ENCODE assay signal across 34 cellular contexts in the genomic region with DNA sequence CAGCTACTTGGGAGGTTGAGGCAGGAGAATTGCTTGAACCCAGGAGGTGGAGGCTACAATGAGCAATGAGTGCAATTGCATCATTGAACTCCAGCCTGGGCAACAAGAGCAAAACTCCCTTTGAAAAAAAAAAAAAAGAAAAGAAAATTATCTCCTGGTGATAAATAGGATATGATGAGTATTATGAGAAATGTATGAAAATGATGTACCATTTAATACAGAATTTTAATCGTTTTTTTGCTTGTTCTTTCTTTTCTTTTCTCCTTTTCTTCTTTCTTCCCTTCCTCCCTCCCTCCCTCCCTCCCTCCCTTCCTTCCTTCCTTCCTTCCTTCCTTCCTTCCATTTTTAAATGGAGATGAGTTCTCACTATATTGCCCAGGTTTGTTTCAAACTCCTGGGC.
"Had no signal": no experiment of that assay in that cellular context is flagged by ENCODE, and none has a peak within 500 bp of the region (broad histone marks: within the 10 kb centered on the region; RNA-seq: fewer than 3 reads in every experiment).

No MANE protein-coding gene starts in this region.

- H3K4me3 ChIP-seq: MG63 had no signal

- H3K9me3 ChIP-seq: MG63 had no signal

- H3K27me3 ChIP-seq: MG63 had no signal

- DNase-seq: Karpas-422, Kasumi-1, MG63, MM.1S, MV-4-11, NCI-H1048, NCI-H1092, NCI-H1092 treated with DMSO at 0.1 percent for 48 hours, NCI-H1105, NCI-H1105 treated with DMSO at 0.1 percent for 48 hours, NCI-H1417, NCI-H1417 treated with DMSO at 0.1 percent for 48 hours, NCI-H1436, NCI-H1436 treated with DMSO at 0.1 percent for 48 hours, NCI-H146, NCI-H1694, NCI-H1694 treated with DMSO at 0.1 percent for 48 hours, NCI-H187, NCI-H187 treated with DMSO at 0.1 percent for 48 hours, NCI-H1930, NCI-H2029, NCI-H2029 treated with DMSO at 0.1 percent for 48 hours, NCI-H2081, NCI-H2081 treated with DMSO at 0.1 percent for 48 hours, NCI-H2107, NCI-H2171, NCI-H2171 treated with DMSO at 0.1 percent for 48 hours, NCI-H2227 treated with DMSO at 0.1 percent for 48 hours, NCI-H226, NCI-H345, NCI-H446, NCI-H446 treated with DMSO at 0.1 percent for 48 hours, NCI-H510A, NCI-H510A treated with DMSO at 0.1 percent for 48 hours had no signal
